ENCODE assay signal across 8 cellular contexts in the genomic region with DNA sequence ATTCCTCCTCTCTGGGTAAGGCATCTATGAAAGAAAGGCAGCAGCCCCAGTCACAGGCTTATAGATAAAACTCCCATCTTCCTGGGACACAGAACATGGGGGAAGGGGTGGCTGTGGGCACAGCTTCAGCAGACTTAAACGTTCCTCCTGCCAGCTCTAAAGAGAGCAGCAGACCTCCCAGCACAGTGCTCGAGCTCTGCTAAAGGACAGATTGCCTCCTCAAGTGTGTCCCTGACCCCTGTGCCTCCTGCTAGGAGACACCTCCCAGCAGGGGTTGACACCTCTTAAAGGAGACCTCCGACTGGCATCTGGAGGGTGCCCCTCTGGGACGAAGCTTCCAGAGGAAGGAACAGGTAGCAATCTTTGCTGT.
A peak's percentile ranks its signal among the peaks of the same experiment; 100 is the strongest.
DNase-seq lines count a peak whose midpoint lies in the region; ATAC-seq, FAIRE-seq and TF ChIP-seq lines count a peak whose summit lies in the region.

No MANE protein-coding gene starts in this region.

- no peak for TF ChIP-seq RAD21 in K562 (CRISPR knock-in tag; conservative IDR thresholded peaks at IDR 0.05 in 1 of 2, IDR thresholded peaks at IDR 0.05 in 1 of 2)

- in situ Hi-C loops in K562 (cut with MboI): no loop called here

- no peak overlapping the region for H3K4me3 Mint-ChIP-seq in activated CD4-positive, alpha-beta T cell treated with anti-CD3 and anti-CD28 coated beads, Interleukin-2, amount 10 ng/mL, durations not matched to agents 7 days and 5 days

- POLR2A ChIA-PET in activated CD4-positive, alpha-beta T cell treated with anti-CD3 and anti-CD28 coated beads, Interleukin-2, amount 10 ng/mL, durations not matched to agents 7 days and 5 days (lab: Charles Lee): no interaction called here
- POLR2A ChIA-PET in K562 (lab: Yijun Ruan, JAX): interaction anchor here (0.6 to 1.3 kb wide), 2 partner anchors 16 to 991 kb away, joined by 3 to 4 read pairs; no protein-coding TSS in a partner anchor

- TF ChIP-seq EP300 in K562 (IDR thresholded peaks at IDR 0.05; ENCODE audit: low read length): no peak

- peak; percentile 22 for ATAC-seq in HG03103 (IDR thresholded peaks at IDR 0.05; ENCODE audit: low read depth, unreplicated experiment)
- peak; percentile 48; the same call in 2 of the 3 replicates for ATAC-seq in K562

- 26% methylated on average over 3 of the region's 4 CpGs for WGBS in K562 (ENCODE audit: insufficient coverage, low coverage, missing lambda C conversion rate)
- 0 to 42% (median 29%) methylated on average over 1 to 4 of the region's 4 CpGs for WGBS in spleen, 5 donors

- CTCF ChIA-PET in activated CD4-positive, alpha-beta T cell treated with anti-CD3 and anti-CD28 coated beads, Interleukin-2, amount 10 ng/mL, durations not matched to agents 7 days and 5 days (lab: Charles Lee): no interaction called here
- CTCF ChIA-PET in K562 (lab: Yijun Ruan, JAX; ENCODE audit: low intra/inter-chr PET ratio): no interaction called here

- BruUV-seq in K562 (replicated peaks; lab: Mats Ljungman, UMichigan): TSS peak; percentile 26

- H3K9ac ChIP-seq in K562 (ENCODE audit: insufficient read depth in 1 of 2, low read depth in 2 of 2, low read length in 2 of 2): peak overlapping the region in 1 of 2 experiments; percentile 57; a peak in 3 of 4 replicates

- H3K4me2 ChIP-seq in K562 (ENCODE audit: insufficient read depth, low read length): peak overlapping the region; percentile 71

- no peak for DNase-seq in activated CD4-positive, alpha-beta T cell treated with anti-CD3 and anti-CD28 coated beads, Interleukin-2, amount 10 ng/mL, durations not matched to agents 7 days and 5 days
- DNase-seq in activated CD4-positive, alpha-beta T cell treated with anti-CD3 and anti-CD28 coated beads, Interleukin-2, amount 50 U/mL, for 1 hour: no peak
- DNase-seq in K562 (ENCODE audit: extremely low read depth in 1 of 4, low spot score in 3 of 4): no peak
- no peak for DNase-seq in spleen
- no peak for DNase-seq in vagina (ENCODE audit: extremely low spot score in 2 of 2)
- DNase-seq in LoVo (ENCODE audit: low spot score): no peak
- DNase-seq in dedifferentiated amniotic fluid mesenchymal stem cell (ENCODE audit: extremely low spot score): no peak

- FAIRE-seq in K562 (lab: Jason Lieb, UNC): no peak

- no peaks in the 10 kb centered on the region for H3K27me3 Mint-ChIP-seq in activated CD4-positive, alpha-beta T cell treated with anti-CD3 and anti-CD28 coated beads, Interleukin-2, amount 10 ng/mL, durations not matched to agents 7 days and 5 days

- H3K79me2 ChIP-seq in K562 (ENCODE audit: control insufficient read depth, insufficient read depth, low read length): no peaks in the 10 kb centered on the region

- H3K9me3 ChIP-seq in K562 (replicated peaks; ENCODE audit: control insufficient read depth, insufficient read depth, low read depth, low read length): no peaks in the 10 kb centered on the region
- H3K9me3 ChIP-seq in spleen: peaks cover 0 to 29% (median 0%) of the 10 kb centered on the region in 8 donors
- H3K9me3 ChIP-seq in vagina: no peaks in the 10 kb centered on the region

- no peaks in the 10 kb centered on the region for H4K20me1 ChIP-seq in K562 (replicated peaks; ENCODE audit: control insufficient read depth, insufficient read depth, low read length)

- peaks cover 25% of the 10 kb centered on the region for H3K9me3 Mint-ChIP-seq in activated CD4-positive, alpha-beta T cell treated with anti-CD3 and anti-CD28 coated beads, Interleukin-2, amount 10 ng/mL, durations not matched to agents 7 days and 5 days

- peaks cover 0 to 4% of the 10 kb centered on the region in 2 experiments; a peak in 4 of 5 replicates for H3K4me1 ChIP-seq in K562 (replicated peaks in 1 of 2; ENCODE audit: control insufficient read depth in 2 of 2, insufficient read depth in 2 of 2, low read length in 2 of 2)
- peaks cover 0 to 22% (median 14%) of the 10 kb centered on the region in 6 donors for H3K4me1 ChIP-seq in spleen
- no peaks in the 10 kb centered on the region for H3K4me1 ChIP-seq in vagina

- peaks cover 40% of the 10 kb centered on the region for H3K4me1 Mint-ChIP-seq in activated CD4-positive, alpha-beta T cell treated with anti-CD3 and anti-CD28 coated beads, Interleukin-2, amount 10 ng/mL, durations not matched to agents 7 days and 5 days

- TF ChIP-seq CTCF in K562 (IDR thresholded peaks at IDR 0.05 in 2 of 3, conservative IDR thresholded peaks at IDR 0.05 in 1 of 3; ENCODE audit: insufficient read depth in 2 of 3, low read depth in 1 of 3, low read length in 3 of 3) (no peak), spleen (IDR thresholded peaks at IDR 0.05 in 8 of 11, conservative IDR thresholded peaks at IDR 0.05 in 3 of 11) (no peak), vagina (IDR thresholded peaks at IDR 0.05) (no peak)

- no peaks in the 10 kb centered on the region for H3K36me3 ChIP-seq in K562 (ENCODE audit: control insufficient read depth, insufficient read depth, low read length)
- H3K36me3 ChIP-seq in spleen: no peaks in the 10 kb centered on the region
- H3K36me3 ChIP-seq in vagina: no peaks in the 10 kb centered on the region

- no peak overlapping the region for H3K4me3 ChIP-seq in K562
- H3K4me3 ChIP-seq in spleen: peak overlapping the region in 2 of 8 donors; percentile 20 to 53
- H3K4me3 ChIP-seq in vagina: no peak overlapping the region

- H3K27me3 ChIP-seq in K562 (ENCODE audit: control insufficient read depth in 2 of 2, insufficient read depth in 2 of 2, low read length in 2 of 2) (no peaks in the 10 kb centered on the region), spleen (replicated peaks in 1 of 7) (peaks cover 0 to 4% (median 0%) of the 10 kb centered on the region in 7 donors), vagina (no peaks in the 10 kb centered on the region)

- H2AFZ ChIP-seq in K562 (ENCODE audit: low read depth, low read length): peak overlapping the region; percentile 89

- intact Hi-C loops in K562 (cut with micrococcal nuclease) (loop anchor here (5.0 kb wide), 1 partner anchor 59 kb away; no protein-coding TSS in a partner anchor), spleen (cut with DNase I; ENCODE audit: low total_unique reads) (no loop called here), vagina (cut with DNase I) (no loop called here)

- H3K27ac ChIP-seq in K562 (ENCODE audit: extremely low read depth, low read depth, low read length) (peak overlapping the region; percentile 76), spleen (peak overlapping the region in 6 of 8 donors; percentile 46 to 84 (median 64)), vagina (no peak overlapping the region)

- H3K27ac Mint-ChIP-seq in activated CD4-positive, alpha-beta T cell treated with anti-CD3 and anti-CD28 coated beads, Interleukin-2, amount 10 ng/mL, durations not matched to agents 7 days and 5 days: peak overlapping the region; percentile 92

- no peaks in the 10 kb centered on the region for H3K9me1 ChIP-seq in K562 (ENCODE audit: control insufficient read depth, insufficient read depth, low read length)

- peaks cover 49% of the 10 kb centered on the region for H3K36me3 Mint-ChIP-seq in activated CD4-positive, alpha-beta T cell treated with anti-CD3 and anti-CD28 coated beads, Interleukin-2, amount 10 ng/mL, durations not matched to agents 7 days and 5 days (ENCODE audit: low read depth)

- TF ChIP-seq POLR2A in K562 (conservative IDR thresholded peaks at IDR 0.05) (no peak), spleen (IDR thresholded peaks at IDR 0.05) (no peak), vagina (IDR thresholded peaks at IDR 0.05) (no peak)

TF ChIP-seq in K562, 482 proteins besides CTCF, POLR2A, EP300 and RAD21 (continues in another document):
- TF ChIP-seq HDAC2 (IDR thresholded peaks at IDR 0.05) (no peak), SMAD2 (IDR thresholded peaks at IDR 0.05; ENCODE audit: low read depth, low read length) (no peak), LEF1 (IDR thresholded peaks at IDR 0.05) (0 out of 2 replicates have a peak, but pooled peaks have one; percentile 3), SP1 (CRISPR knock-in tag; IDR thresholded peaks at IDR 0.05) (no peak), RFX1 (IDR thresholded peaks at IDR 0.05) (no peak), SAP30 (IDR thresholded peaks at IDR 0.05; ENCODE audit: borderline replicate concordance, insufficient read depth, low read depth, low read length, poor library complexity, severe bottlenecking) (no peak), SIRT6 (IDR thresholded peaks at IDR 0.05; ENCODE audit: low read depth, low read length) (no peak), SRSF3 (IDR thresholded peaks at IDR 0.05; ENCODE audit: insufficient read depth, low read length) (no peak), SMARCC2 (IDR thresholded peaks at IDR 0.05; ENCODE audit: low read depth) (no peak), CBFA2T3 (IDR thresholded peaks at IDR 0.05) (no peak), KLF16 (IDR thresholded peaks at IDR 0.05) (no peak), RBFOX2 (IDR thresholded peaks at IDR 0.05; ENCODE audit: low read depth, low read length) (0 out of 2 replicates have a peak, but pooled peaks have one; percentile 4), ZFPM2 (CRISPR knock-in tag; IDR thresholded peaks at IDR 0.05) (no peak), ZNF347 (CRISPR knock-in tag; IDR thresholded peaks at IDR 0.05; ENCODE audit: low read depth) (no peak), PHF21A (IDR thresholded peaks at IDR 0.05; ENCODE audit: borderline replicate concordance, low read depth) (no peak), TGIF2 (CRISPR knock-in tag; IDR thresholded peaks at IDR 0.05) (no peak), SETDB1 (IDR thresholded peaks at IDR 0.05; ENCODE audit: low read length) (no peak)
- TF ChIP-seq, protein P1, sequence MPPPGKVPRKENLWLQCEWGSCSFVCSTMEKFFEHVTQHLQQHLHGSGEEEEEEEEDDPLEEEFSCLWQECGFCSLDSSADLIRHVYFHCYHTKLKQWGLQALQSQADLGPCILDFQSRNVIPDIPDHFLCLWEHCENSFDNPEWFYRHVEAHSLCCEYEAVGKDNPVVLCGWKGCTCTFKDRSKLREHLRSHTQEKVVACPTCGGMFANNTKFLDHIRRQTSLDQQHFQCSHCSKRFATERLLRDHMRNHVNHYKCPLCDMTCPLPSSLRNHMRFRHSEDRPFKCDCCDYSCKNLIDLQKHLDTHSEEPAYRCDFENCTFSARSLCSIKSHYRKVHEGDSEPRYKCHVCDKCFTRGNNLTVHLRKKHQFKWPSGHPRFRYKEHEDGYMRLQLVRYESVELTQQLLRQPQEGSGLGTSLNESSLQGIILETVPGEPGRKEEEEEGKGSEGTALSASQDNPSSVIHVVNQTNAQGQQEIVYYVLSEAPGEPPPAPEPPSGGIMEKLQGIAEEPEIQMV (tag; conservative IDR thresholded peaks at IDR 0.05; ENCODE audit: low read depth): no peak
